ENCODE assay signal across 9 cellular contexts in the genomic region with DNA sequence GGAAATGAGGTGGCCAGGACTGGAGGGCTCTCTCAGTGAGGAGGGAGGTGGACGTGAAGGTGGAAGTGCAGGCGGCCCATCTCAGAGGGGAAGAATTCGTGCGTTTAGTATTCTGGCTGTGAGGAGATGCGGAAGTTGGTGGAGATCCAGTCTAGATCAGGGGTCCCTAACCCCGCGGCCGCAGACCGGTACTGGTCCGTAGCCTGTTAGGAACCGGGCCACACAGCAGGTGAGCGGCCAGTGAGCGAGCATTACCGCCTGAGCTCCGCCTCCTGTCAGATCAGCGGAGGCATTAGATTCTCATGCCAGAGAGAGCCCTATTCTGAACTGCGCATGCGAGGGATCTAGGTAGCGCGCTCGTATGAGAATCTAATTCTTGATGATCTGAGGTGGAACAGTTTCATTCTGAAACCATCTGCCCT. TPM values are rescaled to one million over a fixed set of nuclear protein-coding genes. Genes with fewer than 3 reads are reported as not detected.
DNase-seq lines count a peak whose midpoint lies in the region; ATAC-seq, FAIRE-seq and TF ChIP-seq lines count a peak whose summit lies in the region.
"Had no signal": no experiment of that assay in that cellular context is flagged by ENCODE, and none has a peak within 500 bp of the region (broad histone marks: within the 10 kb centered on the region; RNA-seq: fewer than 3 reads in every experiment).

No MANE protein-coding gene starts in this region.

- CTCF ChIA-PET in A549 (lab: Yijun Ruan, JAX): interaction anchor here (0.7 to 5.4 kb wide), 4 partner anchors 11 to 276 kb away, joined by 3 to 16 read pairs (median 9); no protein-coding TSS in a partner anchor

- POLR2A ChIA-PET in A549 (lab: Yijun Ruan, JAX): interaction anchor here (0.6 kb wide), 1 partner anchor 1066 kb away, joined by 5 read pairs; no protein-coding TSS in a partner anchor

- H3K36me3 ChIP-seq in HUES6 (ENCODE audit: control insufficient read depth, insufficient read depth, low read length) (no peaks in the 10 kb centered on the region), esophagus muscularis mucosa (no peaks in the 10 kb centered on the region), ovary (no peaks in the 10 kb centered on the region), tibial nerve (no peaks in the 10 kb centered on the region)

- no peak for TF ChIP-seq RAD21 in A549 (conservative IDR thresholded peaks at IDR 0.05 in 1 of 2, IDR thresholded peaks at IDR 0.05 in 1 of 2)

- H3K9ac ChIP-seq in HUES6 (ENCODE audit: low read length): no peak overlapping the region

- TF ChIP-seq POLR2A in A549 (IDR thresholded peaks at IDR 0.05; ENCODE audit: low read length): no peak
- TF ChIP-seq POLR2A in esophagus muscularis mucosa (IDR thresholded peaks at IDR 0.05; ENCODE audit: low read depth): no peak
- TF ChIP-seq POLR2A in ovary (IDR thresholded peaks at IDR 0.05): no peak
- TF ChIP-seq POLR2A in tibial nerve (IDR thresholded peaks at IDR 0.05): no peak

- H3K4me3 ChIP-seq in A549: peak overlapping the region; percentile 67; the same call in 1 of the 3 replicates
- H3K4me3 ChIP-seq in HUES6 (ENCODE audit: low read depth, low read length): peak overlapping the region; percentile 43
- peak overlapping the region; percentile 70 to 84 (median 80) for H3K4me3 ChIP-seq in esophagus muscularis mucosa
- peak overlapping the region; percentile 47 for H3K4me3 ChIP-seq in ovary
- H3K4me3 ChIP-seq in tibial nerve: peak overlapping the region in 1 of 4 donors; percentile 67

- peak overlapping the region; percentile 100 for H3K4me2 ChIP-seq in A549

- FAIRE-seq in A549 (lab: Jason Lieb, UNC): no peak

- intact Hi-C loops in esophagus muscularis mucosa (cut with DNase I) (loop anchor here (5.0 to 10.0 kb wide), 3 partner anchors 119 to 461 kb away; no protein-coding TSS in a partner anchor), ovary (cut with DNase I) (loop anchor here (2.0 to 10.0 kb wide), 9 partner anchors 149 to 519 kb away; no protein-coding TSS in a partner anchor)

- H3K4me1 ChIP-seq in A549: no peaks in the 10 kb centered on the region
- 0 out of 2 replicates have a peak, but pooled peaks cover 3% of the 10 kb centered on the region for H3K4me1 ChIP-seq in HUES6 (ENCODE audit: control insufficient read depth, insufficient read depth, low read length)
- H3K4me1 ChIP-seq in esophagus muscularis mucosa: peaks cover 13 to 37% (median 27%) of the 10 kb centered on the region in 4 donors
- no peaks in the 10 kb centered on the region for H3K4me1 ChIP-seq in ovary (ENCODE audit: insufficient read depth)
- H3K4me1 ChIP-seq in tibial nerve: peaks cover 0 to 24% (median 12%) of the 10 kb centered on the region in 4 donors

- H3K27ac ChIP-seq in A549: no peak overlapping the region; a peak in 2 of 6 replicates
- H3K27ac ChIP-seq in HUES6 (ENCODE audit: low read depth, low read length): no peak overlapping the region
- H3K27ac ChIP-seq in esophagus muscularis mucosa (replicated peaks in 1 of 4): peak overlapping the region; percentile 78 to 87 (median 82)
- no peak overlapping the region for H3K27ac ChIP-seq in ovary
- no peak overlapping the region for H3K27ac ChIP-seq in tibial nerve

- H3K27me3 ChIP-seq in HUES6 (ENCODE audit: control insufficient read depth, insufficient read depth, low read length) (peaks cover 82% of the 10 kb centered on the region), esophagus muscularis mucosa (peaks cover 0 to 10% (median 5%) of the 10 kb centered on the region in 4 donors), ovary (no peaks in the 10 kb centered on the region), tibial nerve (peaks cover 0 to 13% of the 10 kb centered on the region in 2 donors)

- TF ChIP-seq EP300 in A549 (IDR thresholded peaks at IDR 0.05): no peak
- no peak for TF ChIP-seq EP300 in esophagus muscularis mucosa (IDR thresholded peaks at IDR 0.05)
- TF ChIP-seq EP300 in ovary (IDR thresholded peaks at IDR 0.05): no peak
- TF ChIP-seq EP300 in tibial nerve (IDR thresholded peaks at IDR 0.05): no peak

- no peaks in the 10 kb centered on the region for H3K9me3 ChIP-seq in A549
- H3K9me3 ChIP-seq in HUES6 (ENCODE audit: control insufficient read depth, insufficient read depth, low read depth, low read length): no peaks in the 10 kb centered on the region
- H3K9me3 ChIP-seq in esophagus muscularis mucosa: no peaks in the 10 kb centered on the region
- no peaks in the 10 kb centered on the region for H3K9me3 ChIP-seq in ovary
- no peaks in the 10 kb centered on the region for H3K9me3 ChIP-seq in tibial nerve

- DNase-seq in A549 (ENCODE audit: low read depth in 1 of 2, low spot score in 1 of 2) (no peak), esophagus muscularis mucosa (ENCODE audit: extremely low spot score) (peak; percentile 60), ovary (peak in 1 of 5 donors; percentile 42), tibial nerve (ENCODE audit: low spot score in 2 of 2) (no peak), NCI-H748 treated with DMSO at 0.1 percent for 48 hours (lab: John Stamatoyannopoulos, UW) (no peak), Kasumi-1 (lab: John Stamatoyannopoulos, UW) (no peak), DMS114 treated with DMSO at 0.1 percent for 48 hours (lab: John Stamatoyannopoulos, UW; ENCODE audit: unreplicated experiment) (no peak)
- DNase-seq: AML-193 had no signal

- ATAC-seq in A549: no peak

- WGBS in A549 (ENCODE audit: missing lambda C conversion rate): 69% methylated on average over 21 of the region's 21 CpGs
- WGBS in esophagus muscularis mucosa: 31% methylated on average over 15 of the region's 21 CpGs
- 25 to 36% (median 26%) methylated on average over 21 of the region's 21 CpGs for WGBS in ovary, 3 donors
- WGBS in tibial nerve, 2 donors: 38 to 47% methylated on average over 21 of the region's 21 CpGs

- TF ChIP-seq CTCF in A549 (IDR thresholded peaks at IDR 0.05): no peak
- TF ChIP-seq CTCF in esophagus muscularis mucosa (IDR thresholded peaks at IDR 0.05): no peak
- TF ChIP-seq CTCF in ovary (IDR thresholded peaks at IDR 0.05): no peak
- no peak for TF ChIP-seq CTCF in tibial nerve (IDR thresholded peaks at IDR 0.05)

TF ChIP-seq in A549, 52 proteins besides CTCF, POLR2A, EP300 and RAD21:
- TF ChIP-seq CHD2 (IDR thresholded peaks at IDR 0.05; ENCODE audit: low read length, partially characterized antibody) (no peak), ZSCAN20 (CRISPR knock-in tag; IDR thresholded peaks at IDR 0.05) (no peak), SMC3 (IDR thresholded peaks at IDR 0.05) (no peak), ESRRA (IDR thresholded peaks at IDR 0.05; ENCODE audit: borderline replicate concordance, low read length) (no peak), JUNB (IDR thresholded peaks at IDR 0.05) (no peak), HOXA7 (CRISPR knock-in tag; IDR thresholded peaks at IDR 0.05) (no peak)

RNA-seq across cellular contexts. Expression of gene FHOD3, which starts 1.6 kb away (rescaled TPM):
- polyA plus RNA-seq in A549 (2011; rRNA removed) (2.4 and 2.5 TPM in 2 replicates), A549 (2017; fragmentation: RNase III; extraction: RNeasy Plus Mini Kit Qiagen cat#74134 plus additional on column Dnase treatment) (2.9 to 4.2 TPM (median 3.6 TPM) in 3 replicates), ovary (10 to 100 TPM in 1 of 2 donors, 1 to 10 TPM in 1; 5.5 to 62.5 TPM)
- polyA plus RNA-seq in A549 (2012; cell fraction: cytosol; rRNA removed): 1.1 TPM in 2 replicates
- 1.2 and 1.7 TPM in 2 replicates for polyA plus RNA-seq in A549 (2012; cell fraction: nucleus; rRNA removed)
- polyA minus RNA-seq in A549 (2011; rRNA and poly(A)+ RNA removed): 2.7 and 2.8 TPM in 2 replicates
- total RNA-seq in esophagus muscularis mucosa (10 to 100 TPM; 24.1 to 51.4 (median 33.8) TPM), ovary (10 to 100 TPM in 4 of 7 donors, 1 to 10 TPM in 3; 3.5 to 20.0 (median 11.0) TPM), tibial nerve (10 to 100 TPM; 15.6 to 25.9 (median 21.6) TPM)

Comparison
In these comparisons a context has a peak if more than half of its experiments do, and no peak if none do; other contexts are left out.
1. H3K27ac ChIP-seq: peak in esophagus muscularis mucosa (4 of 4); none in A549 (0 of 2), HUES6 (single experiment), ovary (0 of 2) and tibial nerve (0 of 4).